Comparison of ENCODE assay signal across 18 cellular contexts in genomic region chr2:58727977-58728656, GRCh38.
DNase-seq lines count a peak whose midpoint lies in the region; ATAC-seq, FAIRE-seq and TF ChIP-seq lines count a peak whose summit lies in the region.
"Had no signal": no experiment of that assay in that cellular context is flagged by ENCODE, and none has a peak within 500 bp of the region (broad histone marks: within the 10 kb centered on the region; RNA-seq: fewer than 3 reads in every experiment).

No MANE protein-coding gene starts in this region.

- CTCF ChIA-PET in MCF 10A (lab: Yijun Ruan, JAX) = interaction anchor here (1.0 kb wide), 2 partner anchors 10 to 968 kb away, joined by 3 to 4 read pairs; no protein-coding TSS in a partner anchor

- H3K36me3 Mint-ChIP-seq in MCF 10A (ENCODE audit: insufficient read depth, unreplicated experiment) = no peaks in the 10 kb centered on the region
- H3K36me3 Mint-ChIP-seq: CD4-positive, CD25-positive, alpha-beta regulatory T cell had no signal

- no peaks in the 10 kb centered on the region for H3K4me1 ChIP-seq in breast epithelium

- H3K4me1 Mint-ChIP-seq in MCF 10A (ENCODE audit: insufficient read depth, unreplicated experiment) = peaks cover 6% of the 10 kb centered on the region
- H3K4me1 Mint-ChIP-seq: CD4-positive, CD25-positive, alpha-beta regulatory T cell had no signal

- ATAC-seq in GM18517 (IDR thresholded peaks at IDR 0.05; ENCODE audit: unreplicated experiment) = no peak

- DNase-seq in MCF 10A (ENCODE audit: unreplicated experiment) = peak; percentile 5
- no peak for DNase-seq in breast epithelium (ENCODE audit: low spot score in 2 of 2)
- DNase-seq in OCI-M1 (lab: John Stamatoyannopoulos, UW) = peak; percentile 26
- DNase-seq in bronchial epithelial cell (ENCODE audit: low read depth) = peak; percentile 66
- no peak for DNase-seq in stimulated activated CD4-positive, alpha-beta T cell treated with anti-CD3 and anti-CD28 coated beads, Interleukin-4, amount 100 ng/mL, for 4 hours
- DNase-seq in HPDE6-E6E7 (ENCODE audit: extremely low spot score) = no peak
- no peak for DNase-seq in nucleus accumbens (lab: John Stamatoyannopoulos, UW)
- DNase-seq: 8988T; AML-193; Calu3; CD4-positive, CD25-positive, alpha-beta regulatory T cell; DMS 273 treated with DMSO at 0.1 percent for 48 hours; HCEC 1CT; IMR-90 had no signal

- no TSS peak for BruUV-seq in MCF 10A (replicated peaks; lab: Mats Ljungman, UMichigan)

- no peak overlapping the region for H3K27ac Mint-ChIP-seq in MCF 10A (ENCODE audit: low read depth, unreplicated experiment)
- H3K27ac Mint-ChIP-seq: CD4-positive, CD25-positive, alpha-beta regulatory T cell had no signal

- no peak for TF ChIP-seq CTCF in MCF 10A (IDR thresholded peaks at IDR 0.05; ENCODE audit: unreplicated experiment)
- TF ChIP-seq CTCF in breast epithelium (IDR thresholded peaks at IDR 0.05) = no peak
- no peak for TF ChIP-seq CTCF in bronchial epithelial cell (IDR thresholded peaks at IDR 0.05; ENCODE audit: insufficient read depth, low read length, severe bottlenecking)

- H3K27me3 ChIP-seq in breast epithelium (no peaks in the 10 kb centered on the region), bronchial epithelial cell (ENCODE audit: control insufficient read depth, insufficient read depth, low read length) (no peaks in the 10 kb centered on the region)
- H3K27me3 ChIP-seq: BLaER1 had no signal

- no peaks in the 10 kb centered on the region for H3K9me3 ChIP-seq in breast epithelium
- H3K9me3 ChIP-seq: BLaER1 had no signal

- no peaks in the 10 kb centered on the region for H3K27me3 Mint-ChIP-seq in MCF 10A (ENCODE audit: insufficient read depth, unreplicated experiment)
- H3K27me3 Mint-ChIP-seq: CD4-positive, CD25-positive, alpha-beta regulatory T cell had no signal

- H3K4me3 Mint-ChIP-seq in MCF 10A (ENCODE audit: unreplicated experiment) = no peak overlapping the region
- H3K4me3 Mint-ChIP-seq: CD4-positive, CD25-positive, alpha-beta regulatory T cell had no signal

- H3K27ac ChIP-seq in breast epithelium = no peak overlapping the region
- H3K27ac ChIP-seq: BLaER1 had no signal

- FAIRE-seq in bronchial epithelial cell (lab: Jason Lieb, UNC) = no peak
- FAIRE-seq: GM12891, H1 had no signal

- no peaks in the 10 kb centered on the region for H3K9me3 Mint-ChIP-seq in MCF 10A (ENCODE audit: unreplicated experiment)

- intact Hi-C loops in MCF 10A (cut with micrococcal nuclease) (no loop called here), breast epithelium (cut with DNase I; ENCODE audit: low total_unique reads) (no loop called here)

- H3K36me3 ChIP-seq in breast epithelium = no peaks in the 10 kb centered on the region
- no peaks in the 10 kb centered on the region for H3K36me3 ChIP-seq in bronchial epithelial cell (ENCODE audit: control insufficient read depth, insufficient read depth, low read length)
- H3K36me3 ChIP-seq: BLaER1 had no signal

- no peak overlapping the region for H3K4me3 ChIP-seq in breast epithelium
- no peak overlapping the region for H3K4me3 ChIP-seq in bronchial epithelial cell (ENCODE audit: low read depth, low read length)
- H3K4me3 ChIP-seq: BLaER1 had no signal

- POLR2A ChIA-PET in MCF 10A (lab: Yijun Ruan, JAX) = interaction anchor here (0.7 kb wide), 1 partner anchor 358 kb away, joined by 3 read pairs; no protein-coding TSS in a partner anchor

- TF ChIP-seq POLR2A in breast epithelium (IDR thresholded peaks at IDR 0.05) = no peak

Comparison
In these comparisons a context has a peak if more than half of its experiments do, and no peak if none do; other contexts are left out.
1. DNase-seq: peak in MCF 10A (single experiment), OCI-M1 (single experiment) and bronchial epithelial cell (single experiment); none in breast epithelium (0 of 2), stimulated activated CD4-positive, alpha-beta T cell treated with anti-CD3 and anti-CD28 coated beads, Interleukin-4, amount 100 ng/mL, for 4 hours (0 of 2), HPDE6-E6E7 (single experiment) and nucleus accumbens (0 of 56).